8 cellular contexts compared by ENCODE assay signal in genomic region chr4:76148142-76148849, GRCh38.
DNase-seq lines count a peak whose midpoint lies in the region; ATAC-seq lines count a peak whose summit lies in the region.

NUP54 (minus strand) TSS chr4:76148397; CDS start chr4:76148374, 23 bp downstream.

- peaks cover 19 to 34% (median 28%) of the 10 kb centered on the region in 10 experiments for H3K4me1 ChIP-seq in BLaER1 treated with 17β-estradiol and CSF1 and Interleukin-3, amounts not matched to agents 10 nM and 100 nM

- H3K9ac ChIP-seq in BLaER1 treated with 17β-estradiol and CSF1 and Interleukin-3, amounts not matched to agents 10 nM and 100 nM = peak within 1 kb of the TSS; percentile 90 to 98 (median 94)

- H3K9me3 ChIP-seq in BLaER1 treated with 17β-estradiol and CSF1 and Interleukin-3, amounts not matched to agents 10 nM and 100 nM (replicated peaks in 1 of 11) = no peaks in the 10 kb centered on the region

- DNase-seq in NCI-H748 (lab: John Stamatoyannopoulos, UW; ENCODE audit: unreplicated experiment) = peak; percentile 93
- DNase-seq in activated CD4-positive, alpha-beta T cell treated with anti-CD3 and anti-CD28 coated beads, Interleukin-2, amount 50 U/mL, for 1 hour = peak; percentile 92
- peak; percentile 94 for DNase-seq in dedifferentiated amniotic fluid mesenchymal stem cell (ENCODE audit: extremely low spot score)
- DNase-seq in left kidney (ENCODE audit: low read depth, low spot score) = peak; percentile 98
- peak; percentile 96 to 97 for DNase-seq in stimulated activated CD4-positive, alpha-beta T cell treated with anti-CD3 and anti-CD28 coated beads, Interleukin-2, amount 100 ng/mL, for 24 hours

- peak within 1 kb of the TSS; percentile 80 to 95 (median 90) for H3K27ac ChIP-seq in BLaER1 treated with 17β-estradiol and CSF1 and Interleukin-3, amounts not matched to agents 10 nM and 100 nM

- H3K4me3 ChIP-seq in BLaER1 treated with 17β-estradiol and CSF1 and Interleukin-3, amounts not matched to agents 10 nM and 100 nM = peak within 1 kb of the TSS; percentile 74 to 99 (median 94)

- H4K20me1 ChIP-seq in BLaER1 treated with 17β-estradiol and CSF1 and Interleukin-3, amounts not matched to agents 10 nM and 100 nM = peaks cover 5 to 48% (median 32%) of the 10 kb centered on the region in 11 experiments; a peak in 16 of 22 replicates

- no peaks in the 10 kb centered on the region for H3K27me3 ChIP-seq in BLaER1 treated with 17β-estradiol and CSF1 and Interleukin-3, amounts not matched to agents 10 nM and 100 nM

- peaks cover 10 to 24% (median 11%) of the 10 kb centered on the region in 11 experiments; a peak in 20 of 22 replicates for H3K36me3 ChIP-seq in BLaER1 treated with 17β-estradiol and CSF1 and Interleukin-3, amounts not matched to agents 10 nM and 100 nM

- ATAC-seq in GM19351 (IDR thresholded peaks at IDR 0.05; ENCODE audit: unreplicated experiment) = peak; percentile 98
- ATAC-seq in HG03521 (IDR thresholded peaks at IDR 0.05; ENCODE audit: unreplicated experiment) = peak; percentile 99

- H3K4me2 ChIP-seq in BLaER1 treated with 17β-estradiol and CSF1 and Interleukin-3, amounts not matched to agents 10 nM and 100 nM = peak within 1 kb of the TSS; percentile 89 to 99 (median 94)

Comparison
In these comparisons a context has a peak if more than half of its experiments do, and no peak if none do; other contexts are left out.
1. Peak in every context shown above with its lines: DNase-seq, ATAC-seq, H3K4me3 ChIP-seq and H3K27ac ChIP-seq.